8 cellular contexts compared by ENCODE assay signal in genomic region chr5:179023528-179024189, GRCh38. TPM values are rescaled to one million over a fixed set of nuclear protein-coding genes. Genes with fewer than 3 reads are reported as not detected.
DNase-seq lines count a peak whose midpoint lies in the region; ATAC-seq, FAIRE-seq and TF ChIP-seq lines count a peak whose summit lies in the region.

Gene ZNF879 (plus strand): TSS chr5:179023804. CDS start chr5:179025005, 1,201 bp downstream.

- peak; percentile 24 to 27; a peak in 2 of 4 replicates for TF ChIP-seq POLR2A in HepG2 (IDR thresholded peaks at IDR 0.05; ENCODE audit: insufficient read depth in 1 of 2, low read depth in 2 of 2, low read length in 2 of 2)

- peak within 1 kb of the TSS; percentile 69 for H3K4me2 ChIP-seq in HepG2 (ENCODE audit: low read depth, low read length)

- H3K4me3 ChIP-seq in GM12864 (ENCODE audit: low read depth, low read length) (peak within 1 kb of the TSS; percentile 11; the same call in 1 of the 2 replicates), duodenal mucosa (ENCODE audit: low read depth in 1 of 2, low read length in 2 of 2) (peak within 1 kb of the TSS; percentile 74 to 80), HepG2 (replicated peaks in 1 of 3; ENCODE audit: insufficient read depth in 1 of 3, low read depth in 2 of 3, low read length in 3 of 3) (peak within 1 kb of the TSS; percentile 49 to 72 (median 61); a peak in 5 of 6 replicates)

- peak; percentile 30 for FAIRE-seq in HepG2 (lab: Jason Lieb, UNC)

- H3K36me3 ChIP-seq in duodenal mucosa (ENCODE audit: control insufficient read depth in 1 of 2, insufficient read depth in 2 of 2, low read length in 2 of 2) (peaks cover 16 to 21% of the 10 kb centered on the region in 2 donors), HepG2 (replicated peaks in 1 of 2; ENCODE audit: control insufficient read depth in 1 of 2, insufficient read depth in 2 of 2, low read length in 2 of 2) (0 out of 5 replicates have a peak, but pooled peaks cover 0 to under 1% of the 10 kb centered on the region in 2 experiments)

- no TSS peak for BruUV-seq in HepG2 (replicated peaks; lab: Mats Ljungman, UMichigan)

- in situ Hi-C loops in HepG2 (cut with HindIII; ENCODE audit: extremely low pct_ligation_motif_present, low pct_unique_long_range_greater_than_20kb), result no loop called here

- no peak for TF ChIP-seq CTCF in GM12864 (IDR thresholded peaks at IDR 0.05; ENCODE audit: low read depth, low read length, missing control alignments)
- no peak for TF ChIP-seq CTCF in activated CD8-positive, alpha-beta T cell treated with anti-CD3 and anti-CD28 coated beads for 36 hours (IDR thresholded peaks at IDR 0.05)
- TF ChIP-seq CTCF in HepG2 (CRISPR knock-in tag; IDR thresholded peaks at IDR 0.05), result no peak

- no peaks in the 10 kb centered on the region for H3K27me3 Mint-ChIP-seq in activated CD8-positive, alpha-beta T cell treated with anti-CD3 and anti-CD28 coated beads for 36 hours

- H2AFZ ChIP-seq in HepG2 (ENCODE audit: low read length), result no peak within 1 kb of the TSS

- H3K36me3 Mint-ChIP-seq in activated CD8-positive, alpha-beta T cell treated with anti-CD3 and anti-CD28 coated beads for 36 hours (ENCODE audit: low read depth), result peaks cover 42% of the 10 kb centered on the region

- H3K4me1 ChIP-seq in duodenal mucosa (ENCODE audit: control insufficient read depth in 1 of 2, insufficient read depth in 2 of 2, low read length in 2 of 2) (peaks cover 0 to 8% of the 10 kb centered on the region in 2 donors), HepG2 (ENCODE audit: insufficient read depth, low read length) (peaks cover 10% of the 10 kb centered on the region)

- TF ChIP-seq EP300 in HepG2 (IDR thresholded peaks at IDR 0.05; ENCODE audit: low read depth in 2 of 2, low read length in 2 of 2) (no peak), HepG2 (CRISPR knock-in tag; IDR thresholded peaks at IDR 0.05; ENCODE audit: borderline replicate concordance) (no peak)

- POLR2A ChIA-PET in activated CD8-positive, alpha-beta T cell treated with anti-CD3 and anti-CD28 coated beads for 36 hours (lab: Charles Lee), result interaction anchor here (0.6 to 1.3 kb wide), 4 partner anchors 37 to 598 kb away, joined by 3 read pairs; partner anchors contain the start of genes ZNF354A and ZNF354C
- POLR2A ChIA-PET in HepG2 (lab: Yijun Ruan, JAX), result no interaction called here

- peak within 1 kb of the TSS; percentile 45 for H3K27ac ChIP-seq in duodenal mucosa (ENCODE audit: low read depth, low read length)
- peak within 1 kb of the TSS; percentile 68 for H3K27ac ChIP-seq in HepG2 (ENCODE audit: extremely low read length, insufficient read depth, low read length)

- peak within 1 kb of the TSS; percentile 96 for H3K27ac Mint-ChIP-seq in activated CD8-positive, alpha-beta T cell treated with anti-CD3 and anti-CD28 coated beads for 36 hours

- H3K9me3 Mint-ChIP-seq in activated CD8-positive, alpha-beta T cell treated with anti-CD3 and anti-CD28 coated beads for 36 hours, result peaks cover 18% of the 10 kb centered on the region

- H3K27me3 ChIP-seq in duodenal mucosa (ENCODE audit: control insufficient read depth in 1 of 2, insufficient read depth in 2 of 2, low read length in 2 of 2) (no peaks in the 10 kb centered on the region), HepG2 (ENCODE audit: control insufficient read depth in 1 of 2, insufficient read depth in 2 of 2, low read length in 2 of 2) (no peaks in the 10 kb centered on the region; a peak in 1 of 5 replicates)

- peak within 1 kb of the TSS; percentile 88 for H3K4me3 Mint-ChIP-seq in activated CD8-positive, alpha-beta T cell treated with anti-CD3 and anti-CD28 coated beads for 36 hours

- TF ChIP-seq RAD21 in HepG2 (CRISPR knock-in tag; IDR thresholded peaks at IDR 0.05), result no peak

- intact Hi-C loops in activated CD8-positive, alpha-beta T cell treated with anti-CD3 and anti-CD28 coated beads for 36 hours (cut with micrococcal nuclease), result no loop called here
- intact Hi-C loops in HepG2 (cut with micrococcal nuclease; ENCODE audit: unreplicated experiment), result no loop called here

- H3K9me3 ChIP-seq in duodenal mucosa (ENCODE audit: control insufficient read depth in 1 of 2, low read length in 2 of 2) (peaks cover 15 to 18% of the 10 kb centered on the region in 2 donors), HepG2 (ENCODE audit: low read length) (peaks cover 30% of the 10 kb centered on the region; the same call in 1 of the 2 replicates)

- H3K9ac ChIP-seq in duodenal mucosa (ENCODE audit: low read depth in 1 of 2, low read length in 2 of 2) (peak within 1 kb of the TSS; percentile 29 to 47), HepG2 (ENCODE audit: insufficient read depth, low read depth, low read length) (peak within 1 kb of the TSS; percentile 71)

- peak; percentile 25 for DNase-seq in GM12864 (ENCODE audit: low read depth)
- DNase-seq in NCI-H526 treated with DMSO at 0.1 percent for 48 hours (lab: John Stamatoyannopoulos, UW), result peak; percentile 67
- DNase-seq in activated CD8-positive, alpha-beta T cell treated with anti-CD3 and anti-CD28 coated beads for 36 hours, result peak; percentile 94
- peak; percentile 80 for DNase-seq in HepG2 (ENCODE audit: low spot score)
- DNase-seq in stimulated activated CD4-positive, alpha-beta T cell treated with anti-CD3 and anti-CD28 coated beads, Interleukin-2, amount 100 ng/mL, for 24 hours, result peak; percentile 90 to 92
- DNase-seq in DMS79 treated with DMSO at 0.1 percent for 48 hours (lab: John Stamatoyannopoulos, UW), result no peak

- CTCF ChIA-PET in activated CD8-positive, alpha-beta T cell treated with anti-CD3 and anti-CD28 coated beads for 36 hours (lab: Charles Lee), result no interaction called here
- CTCF ChIA-PET in HepG2 (lab: Yijun Ruan, JAX; ENCODE audit: low intra/inter-chr PET ratio, low total read pairs), result no interaction called here

- no peaks in the 10 kb centered on the region for H4K20me1 ChIP-seq in HepG2 (ENCODE audit: insufficient read depth, low read length)

- WGBS in HepG2 (ENCODE audit: low lambda C conversion rate), result 34% methylated on average over 13 of the region's 72 CpGs

- peak; percentile 94 for ATAC-seq in HG03064 (IDR thresholded peaks at IDR 0.05; ENCODE audit: low read depth, unreplicated experiment)
- ATAC-seq in activated CD8-positive, alpha-beta T cell treated with anti-CD3 and anti-CD28 coated beads for 36 hours, result peak; percentile 95
- peak; percentile 97 for ATAC-seq in HepG2

- H3K4me1 Mint-ChIP-seq in activated CD8-positive, alpha-beta T cell treated with anti-CD3 and anti-CD28 coated beads for 36 hours (ENCODE audit: low read depth), result peaks cover 6% of the 10 kb centered on the region

- no peaks in the 10 kb centered on the region for H3K79me2 ChIP-seq in HepG2 (ENCODE audit: insufficient read depth, low read length)

TF ChIP-seq in HepG2, 621 proteins besides CTCF, POLR2A, EP300 and RAD21 (continues in another document):
- TF ChIP-seq ZSCAN20 (CRISPR knock-in tag; IDR thresholded peaks at IDR 0.05; ENCODE audit: borderline replicate concordance), result 0 out of 2 replicates have a peak, but pooled peaks have one; percentile 53
- TF ChIP-seq, protein P1, sequence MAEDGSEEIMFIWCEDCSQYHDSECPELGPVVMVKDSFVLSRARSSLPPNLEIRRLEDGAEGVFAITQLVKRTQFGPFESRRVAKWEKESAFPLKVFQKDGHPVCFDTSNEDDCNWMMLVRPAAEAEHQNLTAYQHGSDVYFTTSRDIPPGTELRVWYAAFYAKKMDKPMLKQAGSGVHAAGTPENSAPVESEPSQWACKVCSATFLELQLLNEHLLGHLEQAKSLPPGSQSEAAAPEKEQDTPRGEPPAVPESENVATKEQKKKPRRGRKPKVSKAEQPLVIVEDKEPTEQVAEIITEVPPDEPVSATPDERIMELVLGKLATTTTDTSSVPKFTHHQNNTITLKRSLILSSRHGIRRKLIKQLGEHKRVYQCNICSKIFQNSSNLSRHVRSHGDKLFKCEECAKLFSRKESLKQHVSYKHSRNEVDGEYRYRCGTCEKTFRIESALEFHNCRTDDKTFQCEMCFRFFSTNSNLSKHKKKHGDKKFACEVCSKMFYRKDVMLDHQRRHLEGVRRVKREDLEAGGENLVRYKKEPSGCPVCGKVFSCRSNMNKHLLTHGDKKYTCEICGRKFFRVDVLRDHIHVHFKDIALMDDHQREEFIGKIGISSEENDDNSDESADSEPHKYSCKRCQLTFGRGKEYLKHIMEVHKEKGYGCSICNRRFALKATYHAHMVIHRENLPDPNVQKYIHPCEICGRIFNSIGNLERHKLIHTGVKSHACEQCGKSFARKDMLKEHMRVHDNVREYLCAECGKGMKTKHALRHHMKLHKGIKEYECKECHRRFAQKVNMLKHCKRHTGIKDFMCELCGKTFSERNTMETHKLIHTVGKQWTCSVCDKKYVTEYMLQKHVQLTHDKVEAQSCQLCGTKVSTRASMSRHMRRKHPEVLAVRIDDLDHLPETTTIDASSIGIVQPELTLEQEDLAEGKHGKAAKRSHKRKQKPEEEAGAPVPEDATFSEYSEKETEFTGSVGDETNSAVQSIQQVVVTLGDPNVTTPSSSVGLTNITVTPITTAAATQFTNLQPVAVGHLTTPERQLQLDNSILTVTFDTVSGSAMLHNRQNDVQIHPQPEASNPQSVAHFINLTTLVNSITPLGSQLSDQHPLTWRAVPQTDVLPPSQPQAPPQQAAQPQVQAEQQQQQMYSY (CRISPR knock-in tag; IDR thresholded peaks at IDR 0.05), result peak; percentile 40; the same call in 1 of the 2 replicates

RNA-seq across cellular contexts. Expression of gene ZNF879, which starts in this region (rescaled TPM):
- total RNA-seq in activated CD8-positive, alpha-beta T cell treated with anti-CD3 and anti-CD28 coated beads for 36 hours, result 1 to 10 TPM; 2.3 to 2.6 TPM
- total RNA-seq in HepG2 (2016; rRNA removed; fragmentation: Illumina TruSeq; extraction: Trizol), result 2.6 and 2.8 TPM in 2 replicates
- total RNA-seq in HepG2 (2016; cell fraction: cytosol; rRNA removed; fragmentation: Illumina TruSeq; extraction: Trizol; ENCODE audit: low read depth), result 0.61 and 1.1 TPM in 2 replicates
- total RNA-seq in HepG2 (2016; cell fraction: insoluble cytoplasmic fraction; rRNA removed; fragmentation: Illumina TruSeq; extraction: Trizol), result 2.0 and 2.3 TPM in 2 replicates
- 1.3 and 2.1 TPM in 2 replicates for total RNA-seq in HepG2 (2016; cell fraction: membrane; rRNA removed; fragmentation: Illumina TruSeq; extraction: Trizol)
- total RNA-seq in HepG2 (2016; cell fraction: nucleus; rRNA removed; fragmentation: Illumina TruSeq; extraction: Trizol), result 4.1 and 4.5 TPM in 2 replicates
- 0.74 and 0.83 TPM in 2 replicates for polyA plus RNA-seq in HepG2 (2011; rRNA removed)
- polyA plus RNA-seq in HepG2 (2011; cell fraction: cytosol; rRNA removed), result 0.41 and 0.81 TPM in 2 replicates
- polyA plus RNA-seq in HepG2 (2011; cell fraction: nucleus; rRNA removed), result 2.3 and 3.4 TPM in 2 replicates
- 0.61 and 1.0 TPM in 2 replicates for polyA plus RNA-seq in HepG2 (2012)
- 0.11 and 0.20 TPM in 2 replicates for polyA plus RNA-seq in HepG2 (2016; cell fraction: cytosol; fragmentation: Illumina TruSeq; extraction: Trizol; ENCODE audit: low read depth)
- 1.4 and 2.2 TPM in 2 replicates for polyA plus RNA-seq in HepG2 (2016; cell fraction: insoluble cytoplasmic fraction; fragmentation: Illumina TruSeq; extraction: Trizol; ENCODE audit: low read depth)
- polyA plus RNA-seq in HepG2 (2016; cell fraction: membrane; fragmentation: Illumina TruSeq; extraction: Trizol; ENCODE audit: low read depth), result 0.34 and 0.57 TPM in 2 replicates
- 4.9 and 5.6 TPM in 2 replicates for polyA plus RNA-seq in HepG2 (2016; cell fraction: nucleus; fragmentation: Illumina TruSeq; extraction: Trizol; ENCODE audit: insufficient read depth, low read depth)
- polyA minus RNA-seq in HepG2 (2011; rRNA and poly(A)+ RNA removed; ENCODE audit: low replicate concordance), result 0.47 and 2.5 TPM in 2 replicates
- polyA minus RNA-seq in HepG2 (2011; cell fraction: cytosol; rRNA and poly(A)+ RNA removed), result 0.99 and 1.1 TPM in 2 replicates
- polyA minus RNA-seq in HepG2 (2011; cell fraction: nucleus; rRNA and poly(A)+ RNA removed), result 8.6 and 8.9 TPM in 2 replicates

Comparison
In these comparisons a context has a peak if more than half of its experiments do, and no peak if none do; other contexts are left out.
1. H3K4me3 ChIP-seq: peak in every context shown above with its lines; median percentile 77 in duodenal mucosa; 61 in HepG2; 11 in GM12864.